ENCODE assay signal across 8 cellular contexts in genomic region chr10:103855424-103855823, GRCh38. TPM values are rescaled to one million over a fixed set of nuclear protein-coding genes. Genes with fewer than 3 reads are reported as not detected.
DNase-seq lines count a peak whose midpoint lies in the region; ATAC-seq, FAIRE-seq and TF ChIP-seq lines count a peak whose summit lies in the region.

Gene SH3PXD2A (minus strand): TSS chr10:103855576. CDS start chr10:103855266, 310 bp downstream.

- no peaks in the 10 kb centered on the region for H3K9me3 Mint-ChIP-seq in activated T-cell treated with anti-CD3 and anti-CD28 coated beads, Interleukin-2, amount 50 U/mL, for 24 hours

- peak within 1 kb of the TSS; percentile 81 for H3K4me2 ChIP-seq in neural cell (ENCODE audit: low read length)

- FAIRE-seq in GM12892 (lab: Jason Lieb, UNC) = no peak

- peak within 1 kb of the TSS; percentile 46 for H2AFZ ChIP-seq in neural cell (ENCODE audit: low read depth, low read length)

- peaks cover 43% of the 10 kb centered on the region for H3K27me3 Mint-ChIP-seq in activated T-cell treated with anti-CD3 and anti-CD28 coated beads, Interleukin-2, amount 50 U/mL, for 24 hours

- no peaks in the 10 kb centered on the region for H3K36me3 Mint-ChIP-seq in activated T-cell treated with anti-CD3 and anti-CD28 coated beads, Interleukin-2, amount 50 U/mL, for 24 hours (ENCODE audit: low read depth)

- TF ChIP-seq RAD21 in Ishikawa (IDR thresholded peaks at IDR 0.05; ENCODE audit: low read depth) (no peak), neural cell (conservative IDR thresholded peaks at IDR 0.05) (no peak)

- no peaks in the 10 kb centered on the region for H3K9me3 ChIP-seq in neural cell (ENCODE audit: low read length)

- DNase-seq in BJ (ENCODE audit: low read depth) = no peak
- peak; percentile 48 for DNase-seq in activated T-cell treated with anti-CD3 and anti-CD28 coated beads, Interleukin-2, amount 50 U/mL, for 24 hours
- DNase-seq in foreskin keratinocyte = no peak
- no peak for DNase-seq in GM12892 (ENCODE audit: insufficient read length)

- H3K4me3 Mint-ChIP-seq in activated T-cell treated with anti-CD3 and anti-CD28 coated beads, Interleukin-2, amount 50 U/mL, for 24 hours = peak within 1 kb of the TSS; percentile 76

- CTCF ChIA-PET in BJ (lab: Yijun Ruan, JAX) = interaction anchor here (1.0 to 12.8 kb wide), 11 partner anchors 17 to 169 kb away, joined by 3 to 160 read pairs (median 6); no protein-coding TSS in a partner anchor

- TF ChIP-seq EP300 in Ishikawa (IDR thresholded peaks at IDR 0.05; ENCODE audit: borderline replicate concordance) (no peak), neural cell (conservative IDR thresholded peaks at IDR 0.05; ENCODE audit: poor library complexity, severe bottlenecking) (no peak)

- H3K27me3 ChIP-seq in BJ (ENCODE audit: control insufficient read depth, insufficient read depth, low read length) (no peaks in the 10 kb centered on the region), foreskin keratinocyte (no peaks in the 10 kb centered on the region), neural cell (ENCODE audit: insufficient read depth, low read depth, low read length) (no peaks in the 10 kb centered on the region)

- no peaks in the 10 kb centered on the region for H3K9me2 ChIP-seq in neural cell (ENCODE audit: insufficient read depth, low read length)

- peak within 1 kb of the TSS; percentile 35 for H3K27ac Mint-ChIP-seq in activated T-cell treated with anti-CD3 and anti-CD28 coated beads, Interleukin-2, amount 50 U/mL, for 24 hours

- ATAC-seq in foreskin keratinocyte = peak; percentile 43
- no peak for ATAC-seq in GM18517 (IDR thresholded peaks at IDR 0.05; ENCODE audit: unreplicated experiment)
- no peak for ATAC-seq in HG03175 (IDR thresholded peaks at IDR 0.05; ENCODE audit: unreplicated experiment)

- TF ChIP-seq CTCF in BJ (IDR thresholded peaks at IDR 0.05; ENCODE audit: insufficient read depth, low read depth, low read length) = no peak
- peak; percentile 3 for TF ChIP-seq CTCF in foreskin keratinocyte (conservative IDR thresholded peaks at IDR 0.05)
- no peak for TF ChIP-seq CTCF in neural cell (IDR thresholded peaks at IDR 0.05; ENCODE audit: poor library complexity, severe bottlenecking)

- TF ChIP-seq POLR2A in GM12892 (IDR thresholded peaks at IDR 0.05; ENCODE audit: low read depth, low read length) = no peak

- H3K27ac ChIP-seq in foreskin keratinocyte = peak within 1 kb of the TSS; percentile 83
- peak within 1 kb of the TSS; percentile 68 for H3K27ac ChIP-seq in neural cell (ENCODE audit: low read length)

- H3K79me2 ChIP-seq in neural cell (replicated peaks; ENCODE audit: insufficient read depth, low read length) = peaks cover 14% of the 10 kb centered on the region

- peaks cover 12% of the 10 kb centered on the region for H3K4me1 Mint-ChIP-seq in activated T-cell treated with anti-CD3 and anti-CD28 coated beads, Interleukin-2, amount 50 U/mL, for 24 hours (ENCODE audit: low read depth)

- POLR2A ChIA-PET in BJ (lab: Charles Lee) = no interaction called here

- H3K4me1 ChIP-seq in foreskin keratinocyte = peaks cover 34% of the 10 kb centered on the region

- H3K4me3 ChIP-seq in BJ (ENCODE audit: low read depth, low read length) (peak within 1 kb of the TSS; percentile 66), neural cell (ENCODE audit: low read length) (peak within 1 kb of the TSS; percentile 92)

- no peaks in the 10 kb centered on the region for H4K20me1 ChIP-seq in neural cell (ENCODE audit: insufficient read depth)

- H3F3A ChIP-seq in neural cell (ENCODE audit: insufficient read depth, low read length, poor library complexity, severe bottlenecking) = no peaks in the 10 kb centered on the region

- H3K36me3 ChIP-seq in BJ (ENCODE audit: control insufficient read depth, insufficient read depth, low read length) (no peaks in the 10 kb centered on the region), neural cell (ENCODE audit: insufficient read depth, low read length) (no peaks in the 10 kb centered on the region)

- peak within 1 kb of the TSS; percentile 80 for H3K9ac ChIP-seq in neural cell (ENCODE audit: low read length)

TF ChIP-seq in Ishikawa, 13 proteins besides CTCF, POLR2A, EP300 and RAD21:
- TF ChIP-seq USF1 (IDR thresholded peaks at IDR 0.05) (no peak), ZBTB7A (IDR thresholded peaks at IDR 0.05; ENCODE audit: low read depth) (peak; percentile 72)

TF ChIP-seq in neural cell, 6 proteins besides CTCF, POLR2A, EP300 and RAD21:
- peak; percentile 21 for TF ChIP-seq MXI1 (conservative IDR thresholded peaks at IDR 0.05; ENCODE audit: poor library complexity, severe bottlenecking)
- TF ChIP-seq REST (IDR thresholded peaks at IDR 0.05; ENCODE audit: borderline replicate concordance) = no peak
- TF ChIP-seq EZH2 (IDR thresholded peaks at IDR 0.05; ENCODE audit: borderline replicate concordance, insufficient read depth, low read length, poor library complexity, severe bottlenecking) = no peak
- peak; percentile 56 for TF ChIP-seq POLR2AphosphoS5 (IDR thresholded peaks at IDR 0.05)
TF ChIP-seq in neural cell: peak in this region for 2.

RNA-seq across cellular contexts. Expression of gene SH3PXD2A, which starts in this region (rescaled TPM):
- polyA plus RNA-seq in BJ (2011; rRNA removed) = 43.9 and 50.2 TPM in 2 replicates
- 48.0 and 49.7 TPM in 2 replicates for polyA minus RNA-seq in BJ (2011; rRNA and poly(A)+ RNA removed)
- 81.7 and 109 TPM in 2 replicates for total RNA-seq in foreskin keratinocyte
- polyA plus RNA-seq in foreskin keratinocyte = 23.9 and 27.5 TPM in 2 replicates
- polyA plus RNA-seq in neural cell = 5.2 and 8.0 TPM in 2 replicates
- 11.2 and 12.6 TPM in 2 replicates for polyA minus RNA-seq in neural cell
- polyA plus RNA-seq in GM12892 (2012; ENCODE audit: missing spikeins) = 6.5 TPM
